ENCODE assay signal across 12 cellular contexts in genomic region chr10:11146402-11147171, GRCh38.
A peak's percentile ranks its signal among the peaks of the same experiment; 100 is the strongest.
DNase-seq lines count a peak whose midpoint lies in the region; ATAC-seq and TF ChIP-seq lines count a peak whose summit lies in the region.
"Had no signal": no experiment of that assay in that cellular context is flagged by ENCODE, and none has a peak within 500 bp of the region (broad histone marks: within the 10 kb centered on the region; RNA-seq: fewer than 3 reads in every experiment).

No MANE protein-coding gene starts in this region.

- peak overlapping the region; percentile 98 for H3K27ac Mint-ChIP-seq in activated T-cell treated with anti-CD3 and anti-CD28 coated beads, Interleukin-2, amount 50 U/mL, for 72 hours
- H3K27ac Mint-ChIP-seq in stimulated activated naive B cell treated with anti-CD40 and anti-IgM and Interleukin-4, amounts not matched to agents 10 μg/mL and 1 μg/mL and 100 μg/mL, for 72 hours: peak overlapping the region; percentile 72

- no peak for TF ChIP-seq CTCF in fibroblast of mammary gland (conservative IDR thresholded peaks at IDR 0.05; ENCODE audit: control insufficient read depth, insufficient read depth, low read depth, low read length)

- H3K4me3 Mint-ChIP-seq in activated T-cell treated with anti-CD3 and anti-CD28 coated beads, Interleukin-2, amount 50 U/mL, for 72 hours: peak overlapping the region; percentile 89 to 90
- H3K4me3 Mint-ChIP-seq in stimulated activated naive B cell treated with anti-CD40 and anti-IgM and Interleukin-4, amounts not matched to agents 10 μg/mL and 1 μg/mL and 100 μg/mL, for 72 hours: peak overlapping the region; percentile 25 to 39

- H3K27me3 Mint-ChIP-seq in activated T-cell treated with anti-CD3 and anti-CD28 coated beads, Interleukin-2, amount 50 U/mL, for 72 hours (ENCODE audit: low read depth): no peaks in the 10 kb centered on the region
- H3K27me3 Mint-ChIP-seq in stimulated activated naive B cell treated with anti-CD40 and anti-IgM and Interleukin-4, amounts not matched to agents 10 μg/mL and 1 μg/mL and 100 μg/mL, for 72 hours: no peaks in the 10 kb centered on the region

- H3K36me3 Mint-ChIP-seq in activated T-cell treated with anti-CD3 and anti-CD28 coated beads, Interleukin-2, amount 50 U/mL, for 72 hours (ENCODE audit: insufficient read depth in 2 of 2): peaks cover 0 to 1% of the 10 kb centered on the region in 2 donors
- peaks cover 4% of the 10 kb centered on the region in 2 donors for H3K36me3 Mint-ChIP-seq in stimulated activated naive B cell treated with anti-CD40 and anti-IgM and Interleukin-4, amounts not matched to agents 10 μg/mL and 1 μg/mL and 100 μg/mL, for 72 hours

- H3K4me1 Mint-ChIP-seq in activated T-cell treated with anti-CD3 and anti-CD28 coated beads, Interleukin-2, amount 50 U/mL, for 72 hours (ENCODE audit: low read depth): peaks cover 99% of the 10 kb centered on the region
- H3K4me1 Mint-ChIP-seq in stimulated activated naive B cell treated with anti-CD40 and anti-IgM and Interleukin-4, amounts not matched to agents 10 μg/mL and 1 μg/mL and 100 μg/mL, for 72 hours: peaks cover 61 to 97% of the 10 kb centered on the region in 2 donors

- no peak for ATAC-seq in activated T-cell treated with anti-CD3 and anti-CD28 coated beads, Interleukin-2, amount 50 U/mL, for 72 hours (replicated peaks in 1 of 2)
- ATAC-seq in stimulated activated naive B cell treated with anti-CD40 and anti-IgM and Interleukin-4, amounts not matched to agents 10 μg/mL and 1 μg/mL and 100 μg/mL, for 72 hours (replicated peaks): no peak
- no peak for ATAC-seq in HG03521 (IDR thresholded peaks at IDR 0.05; ENCODE audit: unreplicated experiment)

- no peaks in the 10 kb centered on the region for H3K9me3 Mint-ChIP-seq in activated T-cell treated with anti-CD3 and anti-CD28 coated beads, Interleukin-2, amount 50 U/mL, for 72 hours
- peaks cover 5% of the 10 kb centered on the region in 2 donors for H3K9me3 Mint-ChIP-seq in stimulated activated naive B cell treated with anti-CD40 and anti-IgM and Interleukin-4, amounts not matched to agents 10 μg/mL and 1 μg/mL and 100 μg/mL, for 72 hours

- no peak overlapping the region for H3K4me3 ChIP-seq in fibroblast of mammary gland (ENCODE audit: control insufficient read depth, low read depth, low read length)
- H3K4me3 ChIP-seq: ascending aorta, lung, right lobe of liver had no signal

- no peak for DNase-seq in activated T-cell treated with anti-CD3 and anti-CD28 coated beads, Interleukin-2, amount 50 U/mL, for 72 hours
- DNase-seq in activated T-cell treated with anti-CD3 and anti-CD28 coated beads, Interleukin-2, amount 50 U/mL, for 1 hour: no peak
- DNase-seq in T1000 (lab: John Stamatoyannopoulos, UW): peak; percentile 97
- DNase-seq in fibroblast of mammary gland (ENCODE audit: low read depth): peak; percentile 48
- no peak for DNase-seq in stimulated activated naive B cell treated with anti-CD40 and anti-IgM and Interleukin-4, amounts not matched to agents 10 μg/mL and 1 μg/mL and 100 μg/mL, for 72 hours
- no peak for DNase-seq in hypothalamus (lab: John Stamatoyannopoulos, UW)
- no peak for DNase-seq in activated effector memory CD4-positive, alpha-beta T cell treated with anti-CD3 and anti-CD28 coated beads, Interleukin-2, amount 50 U/mL, for 16 hours
- DNase-seq: NCI-H187, right lobe of liver had no signal

Comparison
In these comparisons a context has a peak if more than half of its experiments do, and no peak if none do; other contexts are left out.
1. DNase-seq: peak in T1000 (single experiment) and fibroblast of mammary gland (single experiment); none in activated T-cell treated with anti-CD3 and anti-CD28 coated beads, Interleukin-2, amount 50 U/mL, for 72 hours (0 of 2), activated T-cell treated with anti-CD3 and anti-CD28 coated beads, Interleukin-2, amount 50 U/mL, for 1 hour (single experiment), stimulated activated naive B cell treated with anti-CD40 and anti-IgM and Interleukin-4, amounts not matched to agents 10 μg/mL and 1 μg/mL and 100 μg/mL, for 72 hours (single experiment), hypothalamus (0 of 51) and activated effector memory CD4-positive, alpha-beta T cell treated with anti-CD3 and anti-CD28 coated beads, Interleukin-2, amount 50 U/mL, for 16 hours (single experiment).